In the genomic region with DNA sequence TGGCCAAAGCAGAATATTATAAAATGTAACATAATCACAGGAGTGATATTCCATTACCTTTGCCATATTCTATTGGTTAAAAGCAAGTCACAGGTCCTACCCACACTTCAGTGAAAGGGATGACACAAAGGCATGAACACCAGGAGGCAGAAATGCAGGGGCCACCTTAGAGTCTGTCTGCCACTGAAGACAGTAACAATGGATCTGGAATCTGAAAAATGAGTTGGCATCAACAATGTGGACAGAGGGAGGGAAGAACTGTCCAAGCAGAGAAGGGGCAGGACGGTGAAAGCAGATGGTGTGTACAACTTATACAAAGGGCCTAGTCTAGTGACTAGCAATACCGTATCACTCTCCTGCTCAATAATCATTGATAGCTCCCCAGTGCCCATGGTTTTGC, we compare ENCODE assay signal across 1 cellular context.
TF ChIP-seq lines count a peak whose summit lies in the region.

No MANE protein-coding gene starts in this region.

TF ChIP-seq in HepG2, 621 proteins besides CTCF, POLR2A, EP300 and RAD21:
- TF ChIP-seq, protein P1, sequence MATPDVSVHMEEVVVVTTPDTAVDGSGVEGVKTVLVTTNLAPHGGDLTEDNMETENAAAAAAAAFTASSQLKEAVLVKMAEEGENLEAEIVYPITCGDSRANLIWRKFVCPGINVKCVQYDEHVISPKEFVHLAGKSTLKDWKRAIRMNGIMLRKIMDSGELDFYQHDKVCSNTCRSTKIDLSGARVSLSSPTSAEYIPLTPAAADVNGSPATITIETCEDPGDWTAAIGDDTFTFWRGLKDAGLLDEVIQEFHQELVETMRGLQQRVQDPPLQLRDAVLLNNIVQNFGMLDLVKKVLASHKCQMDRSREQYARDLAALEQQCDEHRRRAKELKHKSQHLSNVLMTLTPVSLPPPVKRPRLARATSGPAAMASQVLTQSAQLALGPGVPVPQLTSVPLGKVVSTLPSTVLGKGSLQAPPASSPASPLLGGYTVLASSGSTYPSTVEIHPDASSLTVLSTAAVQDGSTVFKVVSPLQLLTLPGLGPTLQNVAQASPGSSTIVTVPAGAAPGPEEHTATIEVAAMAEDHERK (CRISPR knock-in tag; IDR thresholded peaks at IDR 0.05; ENCODE audit: low read depth): no peak
- TF ChIP-seq, protein P2, sequence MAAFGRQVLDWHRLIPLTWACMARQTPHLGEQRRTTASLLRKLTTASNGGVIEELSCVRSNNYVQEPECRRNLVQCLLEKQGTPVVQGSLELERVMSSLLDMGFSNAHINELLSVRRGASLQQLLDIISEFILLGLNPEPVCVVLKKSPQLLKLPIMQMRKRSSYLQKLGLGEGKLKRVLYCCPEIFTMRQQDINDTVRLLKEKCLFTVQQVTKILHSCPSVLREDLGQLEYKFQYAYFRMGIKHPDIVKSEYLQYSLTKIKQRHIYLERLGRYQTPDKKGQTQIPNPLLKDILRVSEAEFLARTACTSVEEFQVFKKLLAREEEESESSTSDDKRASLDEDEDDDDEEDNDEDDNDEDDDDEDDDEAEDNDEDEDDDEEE (CRISPR knock-in tag; IDR thresholded peaks at IDR 0.05): 0 out of 2 replicates have a peak, but pooled peaks have one; percentile 27
- TF ChIP-seq ZNF790 (CRISPR knock-in tag; IDR thresholded peaks at IDR 0.05; ENCODE audit: borderline replicate concordance): 0 out of 2 replicates have a peak, but pooled peaks have one; percentile 40
